In genomic region chr1:2547210-2548067, GRCh38 we compare ENCODE assay signal across 1 cellular context.
TF ChIP-seq lines count a peak whose summit lies in the region.

No MANE protein-coding gene starts in this region.

TF ChIP-seq in HEK293, 187 proteins besides CTCF, POLR2A, EP300 and RAD21 (continued from another document and continues in another):
- TF ChIP-seq ZNF645 (tag by site-specific recombination; IDR thresholded peaks at IDR 0.05): no peak; the same call in 1 of the 2 replicates
- TF ChIP-seq ZNF37A (tag by site-specific recombination; IDR thresholded peaks at IDR 0.05): no peak
- TF ChIP-seq SCRT2 (tag by site-specific recombination; IDR thresholded peaks at IDR 0.05): peak; percentile 79
- no peak for TF ChIP-seq KLF10 (tag by site-specific recombination; IDR thresholded peaks at IDR 0.05)
- TF ChIP-seq ZBTB21 (tag by site-specific recombination; IDR thresholded peaks at IDR 0.05): no peak
- TF ChIP-seq KLF7 (tag by site-specific recombination; IDR thresholded peaks at IDR 0.05; ENCODE audit: borderline replicate concordance): peak; percentile 12; the same call in 1 of the 2 replicates
- peak; percentile 7 for TF ChIP-seq ZBTB8A (tag by site-specific recombination; IDR thresholded peaks at IDR 0.05)
- TF ChIP-seq HOXC10 (CRISPR knock-in tag; IDR thresholded peaks at IDR 0.05): no peak
- TF ChIP-seq ZNF792 (tag by site-specific recombination; IDR thresholded peaks at IDR 0.05): no peak
- no peak for TF ChIP-seq TRIM28 (IDR thresholded peaks at IDR 0.05; ENCODE audit: borderline replicate concordance, low read length)
- no peak for TF ChIP-seq ZNF266 (tag by site-specific recombination; IDR thresholded peaks at IDR 0.05; ENCODE audit: low read depth)
- no peak for TF ChIP-seq ZNF837 (tag by site-specific recombination; IDR thresholded peaks at IDR 0.05)
- no peak for TF ChIP-seq ZNF175 (tag by site-specific recombination; IDR thresholded peaks at IDR 0.05)
- no peak for TF ChIP-seq WT1 (tag by site-specific recombination; IDR thresholded peaks at IDR 0.05)
- TF ChIP-seq ZNF274 (IDR thresholded peaks at IDR 0.05; ENCODE audit: low read length): no peak
- no peak for TF ChIP-seq ZNF274 (tag by site-specific recombination; IDR thresholded peaks at IDR 0.05; ENCODE audit: borderline replicate concordance)
- 0 out of 2 replicates have a peak, but pooled peaks have one; percentile 35 for TF ChIP-seq ZNF18 (tag by site-specific recombination; IDR thresholded peaks at IDR 0.05)
- TF ChIP-seq ZFHX2 (tag by site-specific recombination; conservative IDR thresholded peaks at IDR 0.05): no peak
- TF ChIP-seq ZNF148 (tag by site-specific recombination; IDR thresholded peaks at IDR 0.05; ENCODE audit: borderline replicate concordance): no peak
- no peak for TF ChIP-seq SALL2 (tag by site-specific recombination; IDR thresholded peaks at IDR 0.05; ENCODE audit: borderline replicate concordance)
- TF ChIP-seq ZNF354C (tag by site-specific recombination; IDR thresholded peaks at IDR 0.05; ENCODE audit: borderline replicate concordance, low read depth): no peak
- peak; percentile 89 for TF ChIP-seq BCL11A (tag by site-specific recombination; IDR thresholded peaks at IDR 0.05; ENCODE audit: low read depth)
- peak; percentile 18; the same call in 1 of the 2 replicates for TF ChIP-seq KLF1 (tag by site-specific recombination; IDR thresholded peaks at IDR 0.05)
- TF ChIP-seq ZNF521 (tag by site-specific recombination; IDR thresholded peaks at IDR 0.05): no peak
- TF ChIP-seq ZNF426 (tag by site-specific recombination; IDR thresholded peaks at IDR 0.05): no peak
- no peak for TF ChIP-seq AEBP2 (tag by site-specific recombination; IDR thresholded peaks at IDR 0.05; ENCODE audit: borderline replicate concordance)
- no peak for TF ChIP-seq ZNF544 (tag by site-specific recombination; IDR thresholded peaks at IDR 0.05)
- no peak; the same call in 1 of the 2 replicates for TF ChIP-seq FEZF1 (tag by site-specific recombination; IDR thresholded peaks at IDR 0.05)
- TF ChIP-seq KLF9 (tag by site-specific recombination; IDR thresholded peaks at IDR 0.05; ENCODE audit: low read depth): no peak
- no peak; the same call in 1 of the 2 replicates for TF ChIP-seq PRDM10 (tag by site-specific recombination; IDR thresholded peaks at IDR 0.05)
- no peak for TF ChIP-seq BCL11B (tag by site-specific recombination; IDR thresholded peaks at IDR 0.05; ENCODE audit: low read depth)
- TF ChIP-seq ZNF664 (tag by site-specific recombination; IDR thresholded peaks at IDR 0.05): no peak
- TF ChIP-seq REPIN1 (tag by site-specific recombination; IDR thresholded peaks at IDR 0.05; ENCODE audit: low read depth): no peak
- TF ChIP-seq ZNF211 (tag by site-specific recombination; IDR thresholded peaks at IDR 0.05; ENCODE audit: low read depth): no peak
- no peak for TF ChIP-seq KLF16 (tag by site-specific recombination; IDR thresholded peaks at IDR 0.05)
- TF ChIP-seq ZNF518A (tag by site-specific recombination; conservative IDR thresholded peaks at IDR 0.05; ENCODE audit: low read depth): no peak
- TF ChIP-seq ZNF488 (tag by site-specific recombination; IDR thresholded peaks at IDR 0.05): no peak
- no peak for TF ChIP-seq ZNF138 (tag by site-specific recombination; IDR thresholded peaks at IDR 0.05; ENCODE audit: borderline replicate concordance)
- TF ChIP-seq ZSCAN4 (tag by site-specific recombination; IDR thresholded peaks at IDR 0.05): no peak
- TF ChIP-seq ZNF768 (tag by site-specific recombination; IDR thresholded peaks at IDR 0.05): no peak
- TF ChIP-seq ZNF571 (tag by site-specific recombination; IDR thresholded peaks at IDR 0.05): no peak
- TF ChIP-seq ZNF785 (tag by site-specific recombination; IDR thresholded peaks at IDR 0.05): no peak; the same call in 1 of the 2 replicates
- TF ChIP-seq ZNF555 (tag by site-specific recombination; conservative IDR thresholded peaks at IDR 0.05): no peak
- TF ChIP-seq ZBTB17 (tag by site-specific recombination; IDR thresholded peaks at IDR 0.05): no peak; the same call in 1 of the 2 replicates
- peak; percentile 82 for TF ChIP-seq YY1 (tag by site-specific recombination; IDR thresholded peaks at IDR 0.05)
- no peak for TF ChIP-seq ZNF626 (tag by site-specific recombination; IDR thresholded peaks at IDR 0.05)
- no peak for TF ChIP-seq ZNF311 (tag by site-specific recombination; IDR thresholded peaks at IDR 0.05; ENCODE audit: borderline replicate concordance)
- TF ChIP-seq HOXA7 (CRISPR knock-in tag; IDR thresholded peaks at IDR 0.05; ENCODE audit: borderline replicate concordance): no peak
- TF ChIP-seq ZBTB20 (tag by site-specific recombination; IDR thresholded peaks at IDR 0.05): no peak; the same call in none of the 2 replicates
- TF ChIP-seq ZNF184 (tag by site-specific recombination; IDR thresholded peaks at IDR 0.05): no peak
